Comparison of ENCODE assay signal across 1 cellular context in the genomic region with DNA sequence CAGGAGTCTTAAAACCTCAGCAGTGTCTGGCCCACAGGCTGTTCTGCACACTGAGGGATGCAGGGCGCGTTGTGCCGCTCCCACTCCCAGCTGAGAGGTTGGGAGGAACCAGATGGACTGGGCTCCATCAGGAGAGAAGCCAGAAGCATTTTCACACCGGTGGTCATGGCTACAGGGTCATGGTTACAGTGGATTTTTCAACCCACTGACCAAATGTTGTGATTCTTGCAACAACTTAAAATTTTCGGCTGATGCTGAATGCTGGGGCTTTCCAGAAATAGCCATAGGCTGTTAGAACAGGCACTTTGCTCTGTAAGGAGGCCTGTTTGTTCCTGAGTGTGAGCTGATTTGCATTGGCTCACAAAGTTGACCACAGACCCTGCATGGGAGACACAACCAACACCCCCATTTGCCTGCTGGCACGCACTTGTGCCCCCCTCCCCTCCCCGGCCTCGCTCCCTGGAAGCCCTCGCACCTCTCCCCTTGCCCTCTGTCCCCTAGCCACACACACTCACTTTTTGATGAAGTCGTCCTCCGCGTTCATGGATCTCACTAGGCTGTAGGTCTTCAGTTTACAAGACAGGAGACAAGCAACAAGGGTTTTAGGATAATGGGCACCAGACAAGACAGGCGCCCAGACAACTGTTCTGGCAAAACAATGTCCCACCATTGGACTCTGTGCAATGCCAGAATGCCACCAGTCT.
TF ChIP-seq lines count a peak whose summit lies in the region.

No MANE protein-coding gene starts in this region.

TF ChIP-seq in GM12878, 131 proteins besides CTCF, POLR2A, EP300 and RAD21 (continued from another document):
- TF ChIP-seq, protein P1, sequence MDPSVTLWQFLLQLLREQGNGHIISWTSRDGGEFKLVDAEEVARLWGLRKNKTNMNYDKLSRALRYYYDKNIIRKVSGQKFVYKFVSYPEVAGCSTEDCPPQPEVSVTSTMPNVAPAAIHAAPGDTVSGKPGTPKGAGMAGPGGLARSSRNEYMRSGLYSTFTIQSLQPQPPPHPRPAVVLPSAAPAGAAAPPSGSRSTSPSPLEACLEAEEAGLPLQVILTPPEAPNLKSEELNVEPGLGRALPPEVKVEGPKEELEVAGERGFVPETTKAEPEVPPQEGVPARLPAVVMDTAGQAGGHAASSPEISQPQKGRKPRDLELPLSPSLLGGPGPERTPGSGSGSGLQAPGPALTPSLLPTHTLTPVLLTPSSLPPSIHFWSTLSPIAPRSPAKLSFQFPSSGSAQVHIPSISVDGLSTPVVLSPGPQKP (IDR thresholded peaks at IDR 0.05; ENCODE audit: low read depth, low read length) = no peak
- TF ChIP-seq TCF12 (IDR thresholded peaks at IDR 0.05; ENCODE audit: low read depth, low read length) = 0 out of 2 replicates have a peak, but pooled peaks have one; percentile 28
- TF ChIP-seq, protein P2, sequence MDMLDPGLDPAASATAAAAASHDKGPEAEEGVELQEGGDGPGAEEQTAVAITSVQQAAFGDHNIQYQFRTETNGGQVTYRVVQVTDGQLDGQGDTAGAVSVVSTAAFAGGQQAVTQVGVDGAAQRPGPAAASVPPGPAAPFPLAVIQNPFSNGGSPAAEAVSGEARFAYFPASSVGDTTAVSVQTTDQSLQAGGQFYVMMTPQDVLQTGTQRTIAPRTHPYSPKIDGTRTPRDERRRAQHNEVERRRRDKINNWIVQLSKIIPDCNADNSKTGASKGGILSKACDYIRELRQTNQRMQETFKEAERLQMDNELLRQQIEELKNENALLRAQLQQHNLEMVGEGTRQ (IDR thresholded peaks at IDR 0.05; ENCODE audit: borderline replicate concordance, low read depth, low read length) = no peak
- TF ChIP-seq, protein P3, sequence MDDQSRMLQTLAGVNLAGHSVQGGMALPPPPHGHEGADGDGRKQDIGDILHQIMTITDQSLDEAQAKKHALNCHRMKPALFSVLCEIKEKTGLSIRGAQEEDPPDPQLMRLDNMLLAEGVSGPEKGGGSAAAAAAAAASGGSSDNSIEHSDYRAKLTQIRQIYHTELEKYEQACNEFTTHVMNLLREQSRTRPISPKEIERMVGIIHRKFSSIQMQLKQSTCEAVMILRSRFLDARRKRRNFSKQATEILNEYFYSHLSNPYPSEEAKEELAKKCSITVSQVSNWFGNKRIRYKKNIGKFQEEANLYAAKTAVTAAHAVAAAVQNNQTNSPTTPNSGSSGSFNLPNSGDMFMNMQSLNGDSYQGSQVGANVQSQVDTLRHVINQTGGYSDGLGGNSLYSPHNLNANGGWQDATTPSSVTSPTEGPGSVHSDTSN (IDR thresholded peaks at IDR 0.05; ENCODE audit: insufficient replicate concordance, low read depth, low read length) = no peak
- no peak for TF ChIP-seq CHD1 (IDR thresholded peaks at IDR 0.05; ENCODE audit: low read depth, low read length)
- TF ChIP-seq PAX8 (IDR thresholded peaks at IDR 0.05) = no peak
- TF ChIP-seq IKZF1 (conservative IDR thresholded peaks at IDR 0.05) = peak; percentile 69; the same call in 1 of the 2 replicates
- TF ChIP-seq, protein P4, sequence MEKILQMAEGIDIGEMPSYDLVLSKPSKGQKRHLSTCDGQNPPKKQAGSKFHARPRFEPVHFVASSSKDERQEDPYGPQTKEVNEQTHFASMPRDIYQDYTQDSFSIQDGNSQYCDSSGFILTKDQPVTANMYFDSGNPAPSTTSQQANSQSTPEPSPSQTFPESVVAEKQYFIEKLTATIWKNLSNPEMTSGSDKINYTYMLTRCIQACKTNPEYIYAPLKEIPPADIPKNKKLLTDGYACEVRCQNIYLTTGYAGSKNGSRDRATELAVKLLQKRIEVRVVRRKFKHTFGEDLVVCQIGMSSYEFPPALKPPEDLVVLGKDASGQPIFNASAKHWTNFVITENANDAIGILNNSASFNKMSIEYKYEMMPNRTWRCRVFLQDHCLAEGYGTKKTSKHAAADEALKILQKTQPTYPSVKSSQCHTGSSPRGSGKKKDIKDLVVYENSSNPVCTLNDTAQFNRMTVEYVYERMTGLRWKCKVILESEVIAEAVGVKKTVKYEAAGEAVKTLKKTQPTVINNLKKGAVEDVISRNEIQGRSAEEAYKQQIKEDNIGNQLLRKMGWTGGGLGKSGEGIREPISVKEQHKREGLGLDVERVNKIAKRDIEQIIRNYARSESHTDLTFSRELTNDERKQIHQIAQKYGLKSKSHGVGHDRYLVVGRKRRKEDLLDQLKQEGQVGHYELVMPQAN (conservative IDR thresholded peaks at IDR 0.05) = no peak
- no peak for TF ChIP-seq STAT1 (conservative IDR thresholded peaks at IDR 0.05)
- peak; percentile 43 for TF ChIP-seq MEF2B (IDR thresholded peaks at IDR 0.05; ENCODE audit: partially characterized antibody, poor library complexity, severe bottlenecking)
